Comparison of ENCODE assay signal across 11 cellular contexts in the genomic region with DNA sequence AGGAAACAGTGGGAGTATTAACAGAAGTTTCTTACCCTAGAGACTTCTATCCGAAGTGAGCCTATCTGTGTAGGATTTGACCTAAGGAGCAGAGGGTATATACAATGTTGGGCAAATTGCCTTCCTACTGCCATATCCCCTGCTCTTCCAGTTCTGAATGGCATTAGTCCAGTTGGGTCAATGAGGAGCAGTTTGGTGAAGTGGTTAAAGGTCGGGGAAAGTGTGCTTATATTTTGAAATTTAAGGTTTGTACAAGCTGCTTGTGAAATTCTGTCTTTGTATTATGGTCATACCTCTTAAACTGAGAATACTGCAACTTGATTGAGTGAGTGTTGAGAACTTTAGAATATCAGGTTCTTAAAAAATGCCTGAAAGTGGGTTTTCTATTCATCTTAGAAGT. TPM values are rescaled to one million over a fixed set of nuclear protein-coding genes. Genes with fewer than 3 reads are reported as not detected.
DNase-seq lines count a peak whose midpoint lies in the region; ATAC-seq and TF ChIP-seq lines count a peak whose summit lies in the region.
"Had no signal": no experiment of that assay in that cellular context is flagged by ENCODE, and none has a peak within 500 bp of the region (broad histone marks: within the 10 kb centered on the region; RNA-seq: fewer than 3 reads in every experiment).

No MANE protein-coding gene starts in this region.

- no peak for TF ChIP-seq EP300 in neural cell (conservative IDR thresholded peaks at IDR 0.05; ENCODE audit: poor library complexity, severe bottlenecking)

- peak overlapping the region; percentile 87 to 94 (median 91) for H3K4me3 Mint-ChIP-seq in brain

- H3K4me1 ChIP-seq in DND-41 (ENCODE audit: insufficient read depth, low read length) (peaks cover 24% of the 10 kb centered on the region), Loucy (ENCODE audit: insufficient read depth, low read length, poor library complexity, severe bottlenecking) (peaks cover 17% of the 10 kb centered on the region)

- ATAC-seq in DND-41 (ENCODE audit: insufficient read depth, low read depth) (no peak), GM19452 (IDR thresholded peaks at IDR 0.05; ENCODE audit: unreplicated experiment) (no peak)

- H3K9me2 ChIP-seq in Loucy (replicated peaks; ENCODE audit: low read depth, low read length) (no peaks in the 10 kb centered on the region), neural cell (ENCODE audit: insufficient read depth, low read length) (no peaks in the 10 kb centered on the region)

- no peaks in the 10 kb centered on the region for H3K27me3 Mint-ChIP-seq in brain

- peaks cover 0 to 5% (median 3%) of the 10 kb centered on the region in 5 experiments for H3K9me3 Mint-ChIP-seq in brain

- H2AFZ ChIP-seq in DND-41 (ENCODE audit: low read depth, low read length) = no peak overlapping the region
- H2AFZ ChIP-seq in Loucy (ENCODE audit: low read length) = no peak overlapping the region
- H2AFZ ChIP-seq in neural cell (ENCODE audit: low read depth, low read length) = no peak overlapping the region

- peaks cover 36% of the 10 kb centered on the region for H3K36me3 ChIP-seq in DND-41 (ENCODE audit: insufficient read depth, low read length)
- H3K36me3 ChIP-seq in Loucy (ENCODE audit: insufficient read depth, low read length) = peaks cover 17% of the 10 kb centered on the region; the same call in 1 of the 2 replicates
- no peaks in the 10 kb centered on the region for H3K36me3 ChIP-seq in neural cell (ENCODE audit: insufficient read depth, low read length)
- H3K36me3 ChIP-seq: ovary had no signal

- no peak for TF ChIP-seq CTCF in DND-41 (IDR thresholded peaks at IDR 0.05; ENCODE audit: borderline replicate concordance, extremely low read depth, low read length, poor library complexity, severe bottlenecking)
- TF ChIP-seq CTCF in Loucy (conservative IDR thresholded peaks at IDR 0.05; ENCODE audit: low read length) = no peak
- no peak for TF ChIP-seq CTCF in brain (conservative IDR thresholded peaks at IDR 0.05)
- TF ChIP-seq CTCF in neural cell (IDR thresholded peaks at IDR 0.05; ENCODE audit: poor library complexity, severe bottlenecking) = no peak
- TF ChIP-seq CTCF in coronary artery (IDR thresholded peaks at IDR 0.05) = no peak

- peaks cover 36% of the 10 kb centered on the region for H3K36me3 Mint-ChIP-seq in brain

- H3F3A ChIP-seq in Loucy (ENCODE audit: low read depth) (no peaks in the 10 kb centered on the region), neural cell (ENCODE audit: insufficient read depth, low read length, poor library complexity, severe bottlenecking) (no peaks in the 10 kb centered on the region)

- DNase-seq in DND-41 (no peak), coronary artery (ENCODE audit: low spot score) (no peak), NCI-H146 (lab: John Stamatoyannopoulos, UW) (no peak)
- DNase-seq in NK-92 treated with Interleukin-12 subunit alpha and Interleukin-12 subunit beta, amount 100 ng/mL, for 24 hours (lab: John Stamatoyannopoulos, UW) = no peak
- DNase-seq: MV-4-11, NCI-H774, ovary had no signal

- H3K27ac Mint-ChIP-seq in brain = peak overlapping the region in 4 of 5 experiments; percentile 77 to 85 (median 80)

- H4K20me1 ChIP-seq in DND-41 (ENCODE audit: insufficient read depth, low read length) (no peaks in the 10 kb centered on the region; the same call in 1 of the 2 replicates), Loucy (ENCODE audit: insufficient read depth, low read length, poor library complexity, severe bottlenecking) (peaks cover 6% of the 10 kb centered on the region), neural cell (ENCODE audit: insufficient read depth) (no peaks in the 10 kb centered on the region)

- peaks cover 30% of the 10 kb centered on the region for H3K4me1 Mint-ChIP-seq in brain

- peak overlapping the region; percentile 78 for H3K4me2 ChIP-seq in DND-41 (ENCODE audit: insufficient read depth, low read length)
- peak overlapping the region; percentile 88 for H3K4me2 ChIP-seq in Loucy (ENCODE audit: low read depth, low read length, poor library complexity, severe bottlenecking)
- H3K4me2 ChIP-seq in neural cell (ENCODE audit: low read length) = peak overlapping the region; percentile 96

- H3K9me3 ChIP-seq in DND-41 (ENCODE audit: insufficient read depth, low read length, severe bottlenecking) (no peaks in the 10 kb centered on the region), Loucy (ENCODE audit: insufficient read depth, low read depth, low read length) (no peaks in the 10 kb centered on the region), neural cell (ENCODE audit: low read length) (no peaks in the 10 kb centered on the region)
- H3K9me3 ChIP-seq: ovary had no signal

- H3K27me3 ChIP-seq in DND-41 (ENCODE audit: insufficient read depth, low read length, poor library complexity) = no peaks in the 10 kb centered on the region
- no peaks in the 10 kb centered on the region for H3K27me3 ChIP-seq in Loucy (ENCODE audit: insufficient read depth, low read length, poor library complexity, severe bottlenecking)
- no peaks in the 10 kb centered on the region for H3K27me3 ChIP-seq in neural cell (ENCODE audit: insufficient read depth, low read depth, low read length)
- H3K27me3 ChIP-seq: ovary had no signal

- H3K79me2 ChIP-seq in DND-41 (ENCODE audit: insufficient read depth, low read length) (peaks cover 34% of the 10 kb centered on the region), Loucy (ENCODE audit: insufficient read depth, low read length) (peaks cover 26% of the 10 kb centered on the region), neural cell (replicated peaks; ENCODE audit: insufficient read depth, low read length) (peaks cover 25% of the 10 kb centered on the region)

- H3K27ac ChIP-seq in DND-41 (ENCODE audit: low read length) (peak overlapping the region; percentile 15), neural cell (ENCODE audit: low read length) (no peak overlapping the region), coronary artery (no peak overlapping the region)
- H3K27ac ChIP-seq: ovary had no signal

- H3K9ac ChIP-seq in DND-41 (ENCODE audit: low read depth, low read length) = peak overlapping the region; percentile 90; the same call in 1 of the 2 replicates
- H3K9ac ChIP-seq in Loucy (ENCODE audit: low read depth, low read length, poor library complexity, severe bottlenecking) = peak overlapping the region; percentile 95
- no peak overlapping the region for H3K9ac ChIP-seq in neural cell (ENCODE audit: low read length)

- H3K4me3 ChIP-seq in DND-41 (ENCODE audit: low read depth in 1 of 2, low read length in 2 of 2) (peak overlapping the region in 1 of 2 experiments; percentile 75; a peak in 1 of 4 replicates), Loucy (ENCODE audit: low read length, poor library complexity, severe bottlenecking) (peak overlapping the region; percentile 94), neural cell (ENCODE audit: low read length) (peak overlapping the region; percentile 100), coronary artery (no peak overlapping the region)
- H3K4me3 ChIP-seq: ovary had no signal

- TF ChIP-seq RAD21 in neural cell (conservative IDR thresholded peaks at IDR 0.05) = no peak

TF ChIP-seq in neural cell, 6 proteins besides CTCF, POLR2A, EP300 and RAD21:
- TF ChIP-seq EZH2 (IDR thresholded peaks at IDR 0.05; ENCODE audit: borderline replicate concordance, insufficient read depth, low read length, poor library complexity, severe bottlenecking) (no peak), SMC3 (conservative IDR thresholded peaks at IDR 0.05; ENCODE audit: poor library complexity) (no peak), POLR2AphosphoS5 (IDR thresholded peaks at IDR 0.05) (no peak), TAF1 (IDR thresholded peaks at IDR 0.05; ENCODE audit: low read depth) (no peak), MXI1 (conservative IDR thresholded peaks at IDR 0.05; ENCODE audit: poor library complexity, severe bottlenecking) (no peak)
- TF ChIP-seq, protein P1, sequence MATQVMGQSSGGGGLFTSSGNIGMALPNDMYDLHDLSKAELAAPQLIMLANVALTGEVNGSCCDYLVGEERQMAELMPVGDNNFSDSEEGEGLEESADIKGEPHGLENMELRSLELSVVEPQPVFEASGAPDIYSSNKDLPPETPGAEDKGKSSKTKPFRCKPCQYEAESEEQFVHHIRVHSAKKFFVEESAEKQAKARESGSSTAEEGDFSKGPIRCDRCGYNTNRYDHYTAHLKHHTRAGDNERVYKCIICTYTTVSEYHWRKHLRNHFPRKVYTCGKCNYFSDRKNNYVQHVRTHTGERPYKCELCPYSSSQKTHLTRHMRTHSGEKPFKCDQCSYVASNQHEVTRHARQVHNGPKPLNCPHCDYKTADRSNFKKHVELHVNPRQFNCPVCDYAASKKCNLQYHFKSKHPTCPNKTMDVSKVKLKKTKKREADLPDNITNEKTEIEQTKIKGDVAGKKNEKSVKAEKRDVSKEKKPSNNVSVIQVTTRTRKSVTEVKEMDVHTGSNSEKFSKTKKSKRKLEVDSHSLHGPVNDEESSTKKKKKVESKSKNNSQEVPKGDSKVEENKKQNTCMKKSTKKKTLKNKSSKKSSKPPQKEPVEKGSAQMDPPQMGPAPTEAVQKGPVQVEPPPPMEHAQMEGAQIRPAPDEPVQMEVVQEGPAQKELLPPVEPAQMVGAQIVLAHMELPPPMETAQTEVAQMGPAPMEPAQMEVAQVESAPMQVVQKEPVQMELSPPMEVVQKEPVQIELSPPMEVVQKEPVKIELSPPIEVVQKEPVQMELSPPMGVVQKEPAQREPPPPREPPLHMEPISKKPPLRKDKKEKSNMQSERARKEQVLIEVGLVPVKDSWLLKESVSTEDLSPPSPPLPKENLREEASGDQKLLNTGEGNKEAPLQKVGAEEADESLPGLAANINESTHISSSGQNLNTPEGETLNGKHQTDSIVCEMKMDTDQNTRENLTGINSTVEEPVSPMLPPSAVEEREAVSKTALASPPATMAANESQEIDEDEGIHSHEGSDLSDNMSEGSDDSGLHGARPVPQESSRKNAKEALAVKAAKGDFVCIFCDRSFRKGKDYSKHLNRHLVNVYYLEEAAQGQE (IDR thresholded peaks at IDR 0.05; ENCODE audit: borderline replicate concordance) = no peak

RNA-seq across cellular contexts. Expression of a gene that starts 1.7 kb away (rescaled TPM):
- polyA plus RNA-seq in brain (ENCODE audit: insufficient read depth, low read depth, low replicate concordance) (95.0 TPM), neural cell (92.5 and 100 TPM in 2 replicates)
- polyA minus RNA-seq in neural cell = 63.1 and 77.2 TPM in 2 replicates

RNA-seq across cellular contexts. Expression of a gene that starts 21.7 kb away (rescaled TPM):
- polyA plus RNA-seq in brain (ENCODE audit: insufficient read depth, low read depth, low replicate concordance) (132 TPM), neural cell (54.3 and 54.6 TPM in 2 replicates)
- 68.3 and 85.5 TPM in 2 replicates for polyA minus RNA-seq in neural cell

RNA-seq across cellular contexts. Expression of a gene that starts 54.0 kb away (rescaled TPM):
- 24.5 TPM for polyA plus RNA-seq in brain (ENCODE audit: insufficient read depth, low read depth, low replicate concordance)
- polyA plus RNA-seq in neural cell = 29.5 and 33.0 TPM in 2 replicates
- 44.6 and 46.3 TPM in 2 replicates for polyA minus RNA-seq in neural cell
